Comparison of ENCODE assay signal across 20 cellular contexts in the genomic region with DNA sequence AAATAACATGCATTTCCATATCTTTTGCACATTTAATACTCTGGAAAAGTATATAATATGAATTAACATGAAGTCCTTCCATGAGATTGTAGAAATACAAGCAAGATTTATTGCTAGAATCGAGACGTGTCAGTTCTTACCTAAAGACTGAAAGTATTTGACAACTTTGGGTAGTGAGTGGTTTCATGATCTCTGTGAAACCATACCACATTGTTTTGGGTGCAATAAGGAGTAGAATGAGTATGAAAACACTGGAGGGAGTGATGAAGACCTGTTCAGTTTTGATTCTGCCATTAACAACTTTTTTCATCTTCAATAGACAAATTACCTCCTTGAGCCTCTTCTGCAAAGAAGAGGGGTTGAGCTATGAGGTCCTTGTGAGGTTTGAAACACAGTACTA.
A peak's percentile ranks its signal among the peaks of the same experiment; 100 is the strongest.
DNase-seq lines count a peak whose midpoint lies in the region; ATAC-seq, FAIRE-seq and TF ChIP-seq lines count a peak whose summit lies in the region.
"Had no signal": no experiment of that assay in that cellular context is flagged by ENCODE, and none has a peak within 500 bp of the region (broad histone marks: within the 10 kb centered on the region; RNA-seq: fewer than 3 reads in every experiment).

No MANE protein-coding gene starts in this region.

- H3K4me2 ChIP-seq in skeletal muscle satellite cell (ENCODE audit: low read length) = peak overlapping the region; percentile 71

- no peak overlapping the region for H3K27ac Mint-ChIP-seq in activated CD4-positive, alpha-beta T cell treated with anti-CD3 and anti-CD28 coated beads for 36 hours
- H3K27ac Mint-ChIP-seq: activated CD4-positive, alpha-beta T cell treated with anti-CD3 and anti-CD28 coated beads, Interleukin-2, amount 10 ng/mL, durations not matched to agents 7 days and 5 days; natural killer cell; T-helper 2 cell treated with Interferon-gamma antibody and Interleukin-4, amounts not matched to agents 5 μg/mL and 100 μg/mL, for 36 hours had no signal

- FAIRE-seq in GM19239 (lab: Jason Lieb, UNC) = no peak

- CTCF ChIA-PET in activated CD4-positive, alpha-beta T cell treated with anti-CD3 and anti-CD28 coated beads for 36 hours (lab: Charles Lee) = no interaction called here

- H3K9me3 ChIP-seq in skeletal muscle satellite cell (replicated peaks; ENCODE audit: low read length) = no peaks in the 10 kb centered on the region
- H3K9me3 ChIP-seq: left ventricle myocardium inferior, prostate gland, upper lobe of left lung had no signal

- H3K9me3 Mint-ChIP-seq in activated CD4-positive, alpha-beta T cell treated with anti-CD3 and anti-CD28 coated beads for 36 hours (ENCODE audit: low read depth) = no peaks in the 10 kb centered on the region
- H3K9me3 Mint-ChIP-seq: activated CD4-positive, alpha-beta T cell treated with anti-CD3 and anti-CD28 coated beads, Interleukin-2, amount 10 ng/mL, durations not matched to agents 7 days and 5 days; natural killer cell; T-helper 2 cell treated with Interferon-gamma antibody and Interleukin-4, amounts not matched to agents 5 μg/mL and 100 μg/mL, for 36 hours had no signal

- H3K36me3 ChIP-seq in brain microvascular endothelial cell (replicated peaks) = no peaks in the 10 kb centered on the region
- no peaks in the 10 kb centered on the region for H3K36me3 ChIP-seq in skeletal muscle satellite cell (ENCODE audit: insufficient read depth, low read length)
- H3K36me3 ChIP-seq: left ventricle myocardium inferior, prostate gland, upper lobe of left lung had no signal

- no peaks in the 10 kb centered on the region for H3K27me3 ChIP-seq in brain microvascular endothelial cell (replicated peaks)
- H3K27me3 ChIP-seq in skeletal muscle satellite cell (ENCODE audit: control insufficient read depth, insufficient read depth, low read length) = no peaks in the 10 kb centered on the region
- H3K27me3 ChIP-seq: upper lobe of left lung had no signal

- no peak for TF ChIP-seq CTCF in brain microvascular endothelial cell (IDR thresholded peaks at IDR 0.05; ENCODE audit: low read depth, low read length, missing control alignments)

- in situ Hi-C loops in brain microvascular endothelial cell (cut with HindIII; ENCODE audit: low pct_ligation_motif_present, low sequenced_read_pairs) = no loop called here

- no peaks in the 10 kb centered on the region for H3K36me3 Mint-ChIP-seq in activated CD4-positive, alpha-beta T cell treated with anti-CD3 and anti-CD28 coated beads for 36 hours (ENCODE audit: low read depth)
- H3K36me3 Mint-ChIP-seq: natural killer cell had no signal

- no peak overlapping the region for H3K4me3 Mint-ChIP-seq in activated CD4-positive, alpha-beta T cell treated with anti-CD3 and anti-CD28 coated beads for 36 hours
- H3K4me3 Mint-ChIP-seq: activated CD4-positive, alpha-beta T cell treated with anti-CD3 and anti-CD28 coated beads, Interleukin-2, amount 10 ng/mL, durations not matched to agents 7 days and 5 days; natural killer cell; T-helper 2 cell treated with Interferon-gamma antibody and Interleukin-4, amounts not matched to agents 5 μg/mL and 100 μg/mL, for 36 hours had no signal

- DNase-seq in brain microvascular endothelial cell (no peak), C1 segment of cervical spinal cord (lab: John Stamatoyannopoulos, UW) (no peak), GM19239 (ENCODE audit: insufficient read length, low spot score) (no peak), NCI-H446 treated with DMSO at 0.1 percent for 48 hours (lab: John Stamatoyannopoulos, UW) (no peak)
- no peak for DNase-seq in activated CD4-positive, alpha-beta T cell treated with anti-CD3 and anti-CD28 coated beads for 36 hours
- DNase-seq: activated CD4-positive, alpha-beta T cell treated with anti-CD3 and anti-CD28 coated beads, Interleukin-2, amount 10 ng/mL, durations not matched to agents 7 days and 5 days; activated naive CD4-positive, alpha-beta T cell treated with anti-CD3 and anti-CD28 coated beads, Interleukin-2, amount 50 U/mL, for 16 hours; dermis blood vessel endothelial cell; natural killer cell; NCI-H187 treated with DMSO at 0.1 percent for 48 hours; NCI-H345 had no signal

- ATAC-seq in GM21381 (IDR thresholded peaks at IDR 0.05; ENCODE audit: unreplicated experiment) (peak; percentile 76), HG03439 (IDR thresholded peaks at IDR 0.05; ENCODE audit: unreplicated experiment) (peak; percentile 67)
- no peak for ATAC-seq in activated CD4-positive, alpha-beta T cell treated with anti-CD3 and anti-CD28 coated beads for 36 hours
- ATAC-seq: natural killer cell had no signal

- H3K27me3 Mint-ChIP-seq in activated CD4-positive, alpha-beta T cell treated with anti-CD3 and anti-CD28 coated beads for 36 hours = peaks cover 5% of the 10 kb centered on the region

- no peak overlapping the region for H3K4me3 ChIP-seq in brain microvascular endothelial cell (ENCODE audit: low read depth, low read length)
- no peak overlapping the region for H3K4me3 ChIP-seq in skeletal muscle satellite cell (ENCODE audit: low read length)
- H3K4me3 ChIP-seq: GM23248, left ventricle myocardium inferior, prostate gland, skin epidermis, upper lobe of left lung had no signal

- peak overlapping the region; percentile 54 for H3K9ac ChIP-seq in skeletal muscle satellite cell (ENCODE audit: low read depth, low read length)
- H3K9ac ChIP-seq: GM23248 had no signal

- intact Hi-C loops in activated CD4-positive, alpha-beta T cell treated with anti-CD3 and anti-CD28 coated beads for 36 hours (cut with DNase I, micrococcal nuclease) = no loop called here

- peak overlapping the region; percentile 48 for H3K27ac ChIP-seq in brain microvascular endothelial cell
- H3K27ac ChIP-seq: GM23248, left ventricle myocardium inferior, prostate gland, skin epidermis, upper lobe of left lung had no signal

- peaks cover 79% of the 10 kb centered on the region for H3K4me1 ChIP-seq in skeletal muscle satellite cell (ENCODE audit: control insufficient read depth, insufficient read depth, low read length)
- H3K4me1 ChIP-seq: prostate gland, upper lobe of left lung had no signal

- POLR2A ChIA-PET in activated CD4-positive, alpha-beta T cell treated with anti-CD3 and anti-CD28 coated beads for 36 hours (lab: Charles Lee) = no interaction called here

- no peaks in the 10 kb centered on the region for H3K4me1 Mint-ChIP-seq in activated CD4-positive, alpha-beta T cell treated with anti-CD3 and anti-CD28 coated beads for 36 hours
- H3K4me1 Mint-ChIP-seq: activated CD4-positive, alpha-beta T cell treated with anti-CD3 and anti-CD28 coated beads, Interleukin-2, amount 10 ng/mL, durations not matched to agents 7 days and 5 days; natural killer cell had no signal
